Comparison of ENCODE assay signal across 8 cellular contexts in the genomic region with DNA sequence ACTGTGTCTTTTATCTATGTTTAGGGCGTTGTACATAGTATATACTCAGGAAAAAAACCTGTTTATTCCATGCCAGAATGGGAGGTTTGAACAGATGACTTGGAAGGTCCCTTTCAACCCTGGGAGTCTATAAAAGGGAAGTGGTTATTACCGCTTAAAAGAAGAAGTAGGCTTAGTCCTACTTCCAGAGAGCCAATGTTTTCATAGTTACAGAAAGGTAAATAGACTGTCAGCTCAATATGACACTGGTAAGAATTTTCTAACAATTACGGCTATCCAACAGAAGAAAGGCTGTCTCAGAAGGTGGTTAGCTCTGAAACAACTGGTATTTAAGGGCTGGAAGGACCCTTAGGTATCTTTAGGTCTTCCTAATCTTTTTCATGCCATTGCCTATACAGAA. TPM values are rescaled to one million over a fixed set of nuclear protein-coding genes. Genes with fewer than 3 reads are reported as not detected.
DNase-seq lines count a peak whose midpoint lies in the region; ATAC-seq and TF ChIP-seq lines count a peak whose summit lies in the region.

No MANE protein-coding gene starts in this region.

- no peaks in the 10 kb centered on the region for H4K20me1 ChIP-seq in SK-N-SH (ENCODE audit: insufficient read depth)

- intact Hi-C loops in ovary (cut with DNase I), result no loop called here

- H3K4me1 ChIP-seq in SK-N-SH (ENCODE audit: control insufficient read depth in 1 of 2, insufficient read depth in 2 of 2, low read depth in 1 of 2, low read length in 1 of 2) (peaks cover 11 to 18% of the 10 kb centered on the region in 2 experiments; a peak in 3 of 4 replicates), endocrine pancreas (ENCODE audit: control insufficient read depth, insufficient read depth, low read length) (peaks cover 15% of the 10 kb centered on the region), ovary (ENCODE audit: insufficient read depth) (no peaks in the 10 kb centered on the region)

- H3K9me3 ChIP-seq in SK-N-SH (no peaks in the 10 kb centered on the region), endocrine pancreas (ENCODE audit: control insufficient read depth, low read length) (no peaks in the 10 kb centered on the region), ovary (no peaks in the 10 kb centered on the region)

- no peaks in the 10 kb centered on the region for H3K27me3 ChIP-seq in SK-N-SH (ENCODE audit: insufficient read depth)
- no peaks in the 10 kb centered on the region for H3K27me3 ChIP-seq in endocrine pancreas (ENCODE audit: control insufficient read depth, insufficient read depth, low read length)
- H3K27me3 ChIP-seq in ovary, result no peaks in the 10 kb centered on the region

- CTCF ChIA-PET in SK-N-SH (lab: Yijun Ruan, JAX), result interaction anchor here (0.7 to 3.0 kb wide), 10 partner anchors 10 to 209 kb away, joined by 3 to 22 read pairs (median 3); no protein-coding TSS in a partner anchor

- ATAC-seq in SK-N-SH treated with all-trans-retinoic acid at 6 μM for 48 hours, result no peak
- ATAC-seq in HG02938 (IDR thresholded peaks at IDR 0.05; ENCODE audit: unreplicated experiment), result peak; percentile 73

- H3K27ac ChIP-seq in SK-N-SH (ENCODE audit: low read depth in 2 of 2, low read length in 1 of 2) (peak overlapping the region; percentile 90 to 96; a peak in 2 of 4 replicates), ovary (peak overlapping the region in 1 of 2 donors; percentile 86)

- DNase-seq in SK-N-SH (no peak), OCI-M1 (lab: John Stamatoyannopoulos, UW) (peak; percentile 95), ovary (no peak), T1000 (lab: John Stamatoyannopoulos, UW) (no peak), NCI-H226 (no peak)

- POLR2A ChIA-PET in SK-N-SH (lab: Yijun Ruan, JAX), result interaction anchor here (1.8 kb wide), 1 partner anchor 49 kb away, joined by 7 read pairs; the partner anchor contains the start of gene UBE2D1

- H3F3A ChIP-seq in SK-N-SH (replicated peaks; ENCODE audit: insufficient read depth), result peaks cover 15% of the 10 kb centered on the region

- peak overlapping the region; percentile 82; the same call in 1 of the 2 replicates for H3K4me2 ChIP-seq in SK-N-SH

- H3K4me3 ChIP-seq in SK-N-SH (ENCODE audit: low read depth in 2 of 2, low read length in 1 of 2), result peak overlapping the region; percentile 99 to 100; a peak in 3 of 4 replicates
- peak overlapping the region; percentile 91 for H3K4me3 ChIP-seq in endocrine pancreas (ENCODE audit: control insufficient read depth, insufficient read depth, low read length)
- H3K4me3 ChIP-seq in ovary, result peak overlapping the region; percentile 66

- no peak for TF ChIP-seq POLR2A in ovary (IDR thresholded peaks at IDR 0.05)

- H2AFZ ChIP-seq in SK-N-SH (ENCODE audit: low read depth), result peak overlapping the region; percentile 100

- WGBS in SK-N-SH (ENCODE audit: low lambda C conversion rate), result 95% methylated on average over 3 of the region's 3 CpGs
- WGBS in ovary, 3 donors, result 41 to 66% (median 60%) methylated on average over 3 of the region's 3 CpGs

- TF ChIP-seq EP300 in SK-N-SH (IDR thresholded peaks at IDR 0.05; ENCODE audit: borderline replicate concordance in 1 of 2, low read depth in 1 of 2, low read length in 1 of 2), result no peak
- TF ChIP-seq EP300 in ovary (IDR thresholded peaks at IDR 0.05), result no peak

- H3K36me3 ChIP-seq in SK-N-SH (replicated peaks in 1 of 2; ENCODE audit: control insufficient read depth in 1 of 2, insufficient read depth in 2 of 2, low read length in 1 of 2) (peaks cover 13 to 28% of the 10 kb centered on the region in 2 experiments), endocrine pancreas (ENCODE audit: control insufficient read depth, insufficient read depth, low read length) (no peaks in the 10 kb centered on the region), ovary (no peaks in the 10 kb centered on the region)

- H3K79me2 ChIP-seq in SK-N-SH (ENCODE audit: insufficient read depth), result peaks cover 38% of the 10 kb centered on the region

- TF ChIP-seq CTCF in SK-N-SH (IDR thresholded peaks at IDR 0.05), result no peak
- TF ChIP-seq CTCF in ovary (IDR thresholded peaks at IDR 0.05), result no peak

- H3K9ac ChIP-seq in SK-N-SH (peak overlapping the region; percentile 91), endocrine pancreas (ENCODE audit: control insufficient read depth, insufficient read depth, low read length) (peak overlapping the region; percentile 30)

- no peaks in the 10 kb centered on the region for H3K9me2 ChIP-seq in SK-N-SH

- no peak for TF ChIP-seq RAD21 in SK-N-SH (IDR thresholded peaks at IDR 0.05; ENCODE audit: low read length)

TF ChIP-seq in SK-N-SH, 30 proteins besides CTCF, POLR2A, EP300 and RAD21 (continues in another document):
- TF ChIP-seq, protein P1, sequence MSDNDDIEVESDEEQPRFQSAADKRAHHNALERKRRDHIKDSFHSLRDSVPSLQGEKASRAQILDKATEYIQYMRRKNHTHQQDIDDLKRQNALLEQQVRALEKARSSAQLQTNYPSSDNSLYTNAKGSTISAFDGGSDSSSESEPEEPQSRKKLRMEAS (IDR thresholded peaks at IDR 0.05; ENCODE audit: low read depth), result no peak
- TF ChIP-seq RFX5 (IDR thresholded peaks at IDR 0.05; ENCODE audit: low read length), result no peak
- TF ChIP-seq SIN3A (IDR thresholded peaks at IDR 0.05; ENCODE audit: borderline replicate concordance, low read depth, low read length), result no peak
- no peak for TF ChIP-seq MXI1 (IDR thresholded peaks at IDR 0.05; ENCODE audit: low read depth, low read length)
- TF ChIP-seq, protein P2, sequence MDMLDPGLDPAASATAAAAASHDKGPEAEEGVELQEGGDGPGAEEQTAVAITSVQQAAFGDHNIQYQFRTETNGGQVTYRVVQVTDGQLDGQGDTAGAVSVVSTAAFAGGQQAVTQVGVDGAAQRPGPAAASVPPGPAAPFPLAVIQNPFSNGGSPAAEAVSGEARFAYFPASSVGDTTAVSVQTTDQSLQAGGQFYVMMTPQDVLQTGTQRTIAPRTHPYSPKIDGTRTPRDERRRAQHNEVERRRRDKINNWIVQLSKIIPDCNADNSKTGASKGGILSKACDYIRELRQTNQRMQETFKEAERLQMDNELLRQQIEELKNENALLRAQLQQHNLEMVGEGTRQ (IDR thresholded peaks at IDR 0.05; ENCODE audit: borderline replicate concordance, low read depth, low read length), result no peak
- TF ChIP-seq CHD2 (IDR thresholded peaks at IDR 0.05; ENCODE audit: low read length, partially characterized antibody), result no peak

TF ChIP-seq in SK-N-SH treated with all-trans-retinoic acid at 6 μM for 48 hours, 23 proteins besides CTCF, POLR2A, EP300 and RAD21 (continues in another document):
- TF ChIP-seq SNAI2 (CRISPR knock-in tag; IDR thresholded peaks at IDR 0.05) (no peak), OSR1 (CRISPR knock-in tag; IDR thresholded peaks at IDR 0.05) (no peak), ZNF70 (CRISPR knock-in tag; IDR thresholded peaks at IDR 0.05) (no peak), TCF4 (CRISPR knock-in tag; IDR thresholded peaks at IDR 0.05; ENCODE audit: borderline replicate concordance) (no peak), TOX (CRISPR knock-in tag; IDR thresholded peaks at IDR 0.05; ENCODE audit: borderline replicate concordance) (no peak), PATZ1 (CRISPR knock-in tag; IDR thresholded peaks at IDR 0.05; ENCODE audit: borderline replicate concordance) (no peak), ISL1 (CRISPR knock-in tag; IDR thresholded peaks at IDR 0.05) (no peak), CSDC2 (CRISPR knock-in tag; IDR thresholded peaks at IDR 0.05) (no peak), BACH2 (CRISPR knock-in tag; IDR thresholded peaks at IDR 0.05; ENCODE audit: borderline replicate concordance) (no peak), RARB (CRISPR knock-in tag; IDR thresholded peaks at IDR 0.05) (no peak), ZFP3 (CRISPR knock-in tag; IDR thresholded peaks at IDR 0.05) (no peak), GLIS3 (CRISPR knock-in tag; IDR thresholded peaks at IDR 0.05) (no peak), PPARA (CRISPR knock-in tag; IDR thresholded peaks at IDR 0.05; ENCODE audit: borderline replicate concordance) (no peak), ARNTL (CRISPR knock-in tag; IDR thresholded peaks at IDR 0.05; ENCODE audit: borderline replicate concordance, low read depth) (no peak)
- TF ChIP-seq, protein P3, sequence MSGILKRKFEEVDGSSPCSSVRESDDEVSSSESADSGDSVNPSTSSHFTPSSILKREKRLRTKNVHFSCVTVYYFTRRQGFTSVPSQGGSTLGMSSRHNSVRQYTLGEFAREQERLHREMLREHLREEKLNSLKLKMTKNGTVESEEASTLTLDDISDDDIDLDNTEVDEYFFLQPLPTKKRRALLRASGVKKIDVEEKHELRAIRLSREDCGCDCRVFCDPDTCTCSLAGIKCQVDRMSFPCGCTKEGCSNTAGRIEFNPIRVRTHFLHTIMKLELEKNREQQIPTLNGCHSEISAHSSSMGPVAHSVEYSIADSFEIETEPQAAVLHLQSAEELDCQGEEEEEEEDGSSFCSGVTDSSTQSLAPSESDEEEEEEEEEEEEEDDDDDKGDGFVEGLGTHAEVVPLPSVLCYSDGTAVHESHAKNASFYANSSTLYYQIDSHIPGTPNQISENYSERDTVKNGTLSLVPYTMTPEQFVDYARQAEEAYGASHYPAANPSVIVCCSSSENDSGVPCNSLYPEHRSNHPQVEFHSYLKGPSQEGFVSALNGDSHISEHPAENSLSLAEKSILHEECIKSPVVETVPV (CRISPR knock-in tag; IDR thresholded peaks at IDR 0.05), result no peak

RNA-seq across cellular contexts. Expression of gene TFAM, which starts 1.1 kb away (rescaled TPM):
- polyA plus RNA-seq in SK-N-SH (2012; rRNA removed), result 13.0 and 19.6 TPM in 2 replicates
- polyA plus RNA-seq in SK-N-SH (2012; cell fraction: cytosol; rRNA removed), result 16.7 and 18.9 TPM in 2 replicates
- 7.0 and 7.1 TPM in 2 replicates for polyA plus RNA-seq in SK-N-SH (2012; cell fraction: nucleus; rRNA removed)
- 10 to 100 TPM; 17.6 to 46.6 (median 38.2) TPM for total RNA-seq in ovary
- polyA plus RNA-seq in ovary, result 10 to 100 TPM; 12.0 to 17.8 TPM

RNA-seq across cellular contexts. Expression of gene UBE2D1, which starts 49.3 kb away (rescaled TPM):
- polyA plus RNA-seq in SK-N-SH (2012; rRNA removed) (8.7 and 11.1 TPM in 2 replicates), ovary (10 to 100 TPM in 1 of 2 donors, 1 to 10 TPM in 1; 9.8 to 20.1 TPM)
- 13.8 and 18.7 TPM in 2 replicates for polyA plus RNA-seq in SK-N-SH (2012; cell fraction: cytosol; rRNA removed)
- 3.0 and 7.8 TPM in 2 replicates for polyA plus RNA-seq in SK-N-SH (2012; cell fraction: nucleus; rRNA removed)
- 10 to 100 TPM; 11.6 to 18.0 (median 14.1) TPM for total RNA-seq in ovary
